1 cellular context compared by ENCODE assay signal in the genomic region with DNA sequence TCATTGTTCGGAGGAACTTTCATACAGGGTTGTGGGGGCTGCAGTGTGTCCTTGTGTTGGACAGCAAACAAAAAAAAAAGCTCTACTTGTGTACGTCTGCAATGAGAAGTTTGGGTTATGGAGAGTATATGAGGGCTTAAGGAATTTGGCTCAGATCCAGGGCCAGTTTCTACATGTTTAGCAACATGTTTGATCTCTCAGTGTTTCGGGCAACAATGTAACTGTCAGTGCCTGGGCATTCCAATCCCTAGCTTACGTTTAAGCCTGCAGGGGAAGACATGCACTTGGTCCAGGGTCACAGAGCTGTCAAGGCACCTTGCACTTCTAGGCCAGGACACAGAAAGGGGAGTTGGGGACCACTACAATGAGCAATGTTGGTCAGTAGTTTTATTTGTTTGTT.
TF ChIP-seq lines count a peak whose summit lies in the region.

No MANE protein-coding gene starts in this region.

TF ChIP-seq in K562, 482 proteins besides CTCF, POLR2A, EP300 and RAD21:
- TF ChIP-seq NFIC (IDR thresholded peaks at IDR 0.05): peak; percentile 74
- TF ChIP-seq, protein P1, sequence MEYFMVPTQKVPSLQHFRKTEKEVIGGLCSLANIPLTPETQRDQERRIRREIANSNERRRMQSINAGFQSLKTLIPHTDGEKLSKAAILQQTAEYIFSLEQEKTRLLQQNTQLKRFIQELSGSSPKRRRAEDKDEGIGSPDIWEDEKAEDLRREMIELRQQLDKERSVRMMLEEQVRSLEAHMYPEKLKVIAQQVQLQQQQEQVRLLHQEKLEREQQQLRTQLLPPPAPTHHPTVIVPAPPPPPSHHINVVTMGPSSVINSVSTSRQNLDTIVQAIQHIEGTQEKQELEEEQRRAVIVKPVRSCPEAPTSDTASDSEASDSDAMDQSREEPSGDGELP (CRISPR knock-in tag; IDR thresholded peaks at IDR 0.05; ENCODE audit: borderline replicate concordance): no peak
